In the genomic region with DNA sequence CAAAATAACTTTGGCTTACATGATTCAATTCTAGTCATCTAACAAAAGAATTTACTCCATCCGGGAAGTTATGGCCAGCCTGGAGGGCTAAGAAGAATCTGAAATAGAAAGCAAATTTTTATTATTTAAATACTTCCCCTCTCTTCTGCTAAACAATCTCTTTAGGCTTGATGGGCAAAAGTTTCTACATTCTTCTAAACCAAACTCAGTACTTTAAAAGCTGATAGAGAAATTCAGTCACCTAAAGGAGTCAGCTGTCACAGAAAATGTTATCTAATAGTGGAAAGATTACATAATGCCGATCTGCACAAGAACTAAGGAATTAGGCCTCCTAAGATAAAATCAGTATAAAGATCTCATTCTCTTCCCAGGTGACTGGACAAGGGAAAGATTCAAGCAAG, we compare ENCODE assay signal across 17 cellular contexts. TPM values are rescaled to one million over a fixed set of nuclear protein-coding genes. Genes with fewer than 3 reads are reported as not detected.
DNase-seq lines count a peak whose midpoint lies in the region; ATAC-seq and TF ChIP-seq lines count a peak whose summit lies in the region.
"Had no signal": no experiment of that assay in that cellular context is flagged by ENCODE, and none has a peak within 500 bp of the region (broad histone marks: within the 10 kb centered on the region; RNA-seq: fewer than 3 reads in every experiment).

No MANE protein-coding gene starts in this region.

- H3K27ac Mint-ChIP-seq in glutamatergic neuron (ENCODE audit: unreplicated experiment), result no peak overlapping the region
- H3K27ac Mint-ChIP-seq: activated CD4-positive, alpha-beta T cell treated with anti-CD3 and anti-CD28 coated beads for 36 hours; activated T-helper 1 cell treated with anti-CD3 and anti-CD28 coated beads, Interleukin-12 subunit alpha, Interleukin-12 subunit beta, Interleukin-2, Interleukin-4 antibody, amounts not matched to agents 30 ng/mL and 10 ng/mL and 1 ng/mL, durations not matched to agents 14 hours and 24 hours and 36 hours had no signal

- no peak overlapping the region for H3K4me3 ChIP-seq in heart left ventricle
- no peak overlapping the region for H3K4me3 ChIP-seq in astrocyte of the spinal cord (ENCODE audit: low read depth, low read length)
- H3K4me3 ChIP-seq in lower lobe of right lung, result no peak overlapping the region
- H3K4me3 ChIP-seq in upper lobe of left lung, result no peak overlapping the region
- H3K4me3 ChIP-seq: tibial nerve had no signal

- no peaks in the 10 kb centered on the region for H3K36me3 Mint-ChIP-seq in glutamatergic neuron (ENCODE audit: unreplicated experiment)

- no peak for TF ChIP-seq EP300 in upper lobe of left lung (IDR thresholded peaks at IDR 0.05)

- H3K4me1 Mint-ChIP-seq in glutamatergic neuron (ENCODE audit: low read depth, unreplicated experiment), result peaks cover 12% of the 10 kb centered on the region

- in situ Hi-C loops in astrocyte of the spinal cord (cut with HindIII; ENCODE audit: low sequenced_read_pairs) (no loop called here), KBM-7 (cut with MboI; ENCODE audit: low pct_unique_long_range_greater_than_20kb, low sequenced_read_pairs) (no loop called here)

- ATAC-seq in heart left ventricle (peak in 1 of 4 donors; percentile 32), lower lobe of right lung (peak in 1 of 2 donors; percentile 46), upper lobe of left lung (ENCODE audit: low FRiP score in 2 of 2) (peak in 1 of 2 donors; percentile 36)
- ATAC-seq: activated CD4-positive, alpha-beta T cell treated with anti-CD3 and anti-CD28 coated beads for 36 hours had no signal

- H3K4me1 ChIP-seq in heart left ventricle, result peaks cover 0 to 70% (median 17%) of the 10 kb centered on the region in 12 donors
- H3K4me1 ChIP-seq in lower lobe of right lung, result peaks cover 60% of the 10 kb centered on the region
- H3K4me1 ChIP-seq in upper lobe of left lung, result peaks cover 29 to 48% (median 45%) of the 10 kb centered on the region in 4 donors

- intact Hi-C loops in heart left ventricle (cut with DNase I), result no loop called here
- intact Hi-C loops in cardiac septum (cut with DNase I), result no loop called here
- intact Hi-C loops in lower lobe of right lung (cut with DNase I), result no loop called here

- no peak overlapping the region for H3K4me3 Mint-ChIP-seq in glutamatergic neuron (ENCODE audit: unreplicated experiment)
- H3K4me3 Mint-ChIP-seq: activated CD4-positive, alpha-beta T cell treated with anti-CD3 and anti-CD28 coated beads for 36 hours; activated T-helper 1 cell treated with anti-CD3 and anti-CD28 coated beads, Interleukin-12 subunit alpha, Interleukin-12 subunit beta, Interleukin-2, Interleukin-4 antibody, amounts not matched to agents 30 ng/mL and 10 ng/mL and 1 ng/mL, durations not matched to agents 14 hours and 24 hours and 36 hours had no signal

- TF ChIP-seq POLR2A in heart left ventricle (IDR thresholded peaks at IDR 0.05) (no peak), upper lobe of left lung (IDR thresholded peaks at IDR 0.05) (no peak)

- H3K36me3 ChIP-seq in heart left ventricle (no peaks in the 10 kb centered on the region), lower lobe of right lung (no peaks in the 10 kb centered on the region), upper lobe of left lung (no peaks in the 10 kb centered on the region)
- H3K36me3 ChIP-seq: tibial nerve had no signal

- H3K9me3 Mint-ChIP-seq in glutamatergic neuron (ENCODE audit: unreplicated experiment), result peaks cover 2% of the 10 kb centered on the region
- H3K9me3 Mint-ChIP-seq: activated T-helper 1 cell treated with anti-CD3 and anti-CD28 coated beads, Interleukin-12 subunit alpha, Interleukin-12 subunit beta, Interleukin-2, Interleukin-4 antibody, amounts not matched to agents 30 ng/mL and 10 ng/mL and 1 ng/mL, durations not matched to agents 14 hours and 24 hours and 36 hours had no signal

- H3K27me3 ChIP-seq in heart left ventricle (no peaks in the 10 kb centered on the region), lower lobe of right lung (ENCODE audit: low read depth) (no peaks in the 10 kb centered on the region), upper lobe of left lung (no peaks in the 10 kb centered on the region)
- H3K27me3 ChIP-seq: tibial nerve had no signal

- TF ChIP-seq CTCF in heart left ventricle (IDR thresholded peaks at IDR 0.05), result no peak
- no peak for TF ChIP-seq CTCF in astrocyte of the spinal cord (IDR thresholded peaks at IDR 0.05; ENCODE audit: low read depth, low read length)
- TF ChIP-seq CTCF in lower lobe of right lung (IDR thresholded peaks at IDR 0.05), result no peak
- TF ChIP-seq CTCF in upper lobe of left lung (IDR thresholded peaks at IDR 0.05), result no peak
- no peak for TF ChIP-seq CTCF in glutamatergic neuron (IDR thresholded peaks at IDR 0.05; ENCODE audit: partially characterized antibody, unreplicated experiment)

- H3K9me3 ChIP-seq in heart left ventricle (no peaks in the 10 kb centered on the region), lower lobe of right lung (no peaks in the 10 kb centered on the region), upper lobe of left lung (no peaks in the 10 kb centered on the region)
- H3K9me3 ChIP-seq: tibial nerve had no signal

- peaks cover 2% of the 10 kb centered on the region for H3K27me3 Mint-ChIP-seq in glutamatergic neuron (ENCODE audit: unreplicated experiment)
- H3K27me3 Mint-ChIP-seq: activated CD4-positive, alpha-beta T cell treated with anti-CD3 and anti-CD28 coated beads for 36 hours had no signal

- WGBS in heart left ventricle, 4 donors, result 28 to 44% (median 36%) methylated on average over 2 of the region's 2 CpGs
- 28 to 31% methylated on average over 2 of the region's 2 CpGs for WGBS in upper lobe of left lung, 2 donors

- H3K27ac ChIP-seq in heart left ventricle (peak overlapping the region in 9 of 12 donors; percentile 28 to 81 (median 48)), lower lobe of right lung (peak overlapping the region; percentile 29), upper lobe of left lung (peak overlapping the region in 3 of 4 donors; percentile 14 to 73 (median 51))

- DNase-seq in heart left ventricle (no peak), cardiac septum (ENCODE audit: low spot score) (no peak), astrocyte of the spinal cord (ENCODE audit: low read depth, low spot score) (peak; percentile 34), lower lobe of right lung (no peak), upper lobe of left lung (no peak), KBM-7 (no peak), middle frontal gyrus (ENCODE audit: extremely low spot score, low spot score) (no peak), glutamatergic neuron (no peak)
- DNase-seq: ACHN; activated CD4-positive, alpha-beta T cell treated with anti-CD3 and anti-CD28 coated beads for 36 hours; anterior cingulate cortex; Calu3; MV-4-11; OCI-M1; T-helper 1 cell had no signal

RNA-seq across cellular contexts. Expression of gene GNAQ, which starts 32.4 kb away (rescaled TPM):
- total RNA-seq in heart left ventricle (10 to 100 TPM in 7 of 9 donors, 1 to 10 TPM in 2; 8.7 to 34.1 (median 13.3) TPM), cardiac septum (14.8 TPM), lower lobe of right lung (130 TPM), upper lobe of left lung (100 to 1,000 TPM in 3 of 6 donors, 10 to 100 TPM in 3; 50.3 to 117 (median 94.3) TPM), glutamatergic neuron (ENCODE audit: unreplicated experiment) (72.8 TPM)
- 1 to 10 TPM; 4.8 to 6.8 TPM for polyA plus RNA-seq in heart left ventricle
